26 cellular contexts compared by ENCODE assay signal in genomic region chr6:26468829-26469228, GRCh38. TPM values are rescaled to one million over a fixed set of nuclear protein-coding genes. Genes with fewer than 3 reads are reported as not detected.
DNase-seq lines count a peak whose midpoint lies in the region; ATAC-seq, FAIRE-seq and TF ChIP-seq lines count a peak whose summit lies in the region.
"Had no signal": no experiment of that assay in that cellular context is flagged by ENCODE, and none has a peak within 500 bp of the region (broad histone marks: within the 10 kb centered on the region; RNA-seq: fewer than 3 reads in every experiment).

No MANE protein-coding gene starts in this region.

- DNase-seq in HepG2 (ENCODE audit: low spot score) (no peak), right lobe of liver (no peak), MV-4-11 (lab: John Stamatoyannopoulos, UW) (peak; percentile 10), glomerular visceral epithelial cell (ENCODE audit: extremely low spot score) (no peak), NCI-H2081 (lab: John Stamatoyannopoulos, UW) (no peak)
- DNase-seq in central memory CD8-positive, alpha-beta T cell (ENCODE audit: low spot score in 2 of 2) = no peak
- DNase-seq in stimulated activated naive B cell treated with anti-CD40 and anti-IgM and Interleukin-4, amounts not matched to agents 10 μg/mL and 1 μg/mL and 100 μg/mL, for 72 hours = no peak
- DNase-seq: activated CD4-positive, alpha-beta T cell treated with anti-CD3 and anti-CD28 coated beads for 4 hours; activated CD8-positive, alpha-beta memory T cell treated with anti-CD3 and anti-CD28 coated beads, Interleukin-2, amount 50 U/mL, for 4 hours; central memory CD4-positive, alpha-beta T cell; DMS79; dorsolateral prefrontal cortex; HCEC 1CT; Kasumi-1; NCI-H446; Right ventricle myocardium superior; small intestine; stimulated activated CD4-positive, alpha-beta T cell treated with anti-CD3 and anti-CD28 coated beads, Interleukin-2, amount 100 ng/mL, for 24 hours; stimulated activated naive CD4-positive, alpha-beta T cell had no signal

- WGBS in HepG2 (ENCODE audit: low lambda C conversion rate) = 94% methylated on average over 2 of the region's 2 CpGs
- WGBS in right lobe of liver (ENCODE audit: insufficient coverage, low coverage, low lambda C conversion rate, missing lambda C conversion rate) = 100% methylated on average over 1 of the region's 2 CpGs

- no peak overlapping the region for H3K9ac ChIP-seq in HepG2 (ENCODE audit: insufficient read depth, low read depth, low read length)

- CTCF ChIA-PET in HepG2 (lab: Yijun Ruan, JAX; ENCODE audit: low intra/inter-chr PET ratio, low total read pairs) = no interaction called here

- TF ChIP-seq EP300 in HepG2 (IDR thresholded peaks at IDR 0.05; ENCODE audit: low read depth in 2 of 2, low read length in 2 of 2) (no peak), HepG2 (CRISPR knock-in tag; IDR thresholded peaks at IDR 0.05; ENCODE audit: borderline replicate concordance) (no peak)

- H3K27ac ChIP-seq in HepG2 (ENCODE audit: extremely low read length, insufficient read depth, low read length) = no peak overlapping the region
- no peak overlapping the region for H3K27ac ChIP-seq in right lobe of liver
- H3K27ac ChIP-seq: ascending aorta, dorsolateral prefrontal cortex, epithelial cell of prostate had no signal

- H3K27me3 Mint-ChIP-seq in central memory CD8-positive, alpha-beta T cell = no peaks in the 10 kb centered on the region
- no peaks in the 10 kb centered on the region for H3K27me3 Mint-ChIP-seq in stimulated activated naive B cell treated with anti-CD40 and anti-IgM and Interleukin-4, amounts not matched to agents 10 μg/mL and 1 μg/mL and 100 μg/mL, for 72 hours

- POLR2A ChIA-PET in HepG2 (lab: Yijun Ruan, JAX) = no interaction called here

- no peaks in the 10 kb centered on the region for H3K79me2 ChIP-seq in HepG2 (ENCODE audit: insufficient read depth, low read length)

- H3K4me2 ChIP-seq in HepG2 (ENCODE audit: low read depth, low read length) = no peak overlapping the region

- TF ChIP-seq CTCF in HepG2 (CRISPR knock-in tag; IDR thresholded peaks at IDR 0.05) (no peak), right lobe of liver (IDR thresholded peaks at IDR 0.05) (no peak)

- H3K4me1 ChIP-seq in HepG2 (ENCODE audit: insufficient read depth, low read length) (peaks cover 17% of the 10 kb centered on the region), right lobe of liver (no peaks in the 10 kb centered on the region)
- H3K4me1 ChIP-seq: ascending aorta had no signal

- H4K20me1 ChIP-seq in HepG2 (ENCODE audit: insufficient read depth, low read length) = no peaks in the 10 kb centered on the region

- H3K4me3 Mint-ChIP-seq in central memory CD8-positive, alpha-beta T cell = no peak overlapping the region
- peak overlapping the region in 1 of 2 donors; percentile 1 for H3K4me3 Mint-ChIP-seq in stimulated activated naive B cell treated with anti-CD40 and anti-IgM and Interleukin-4, amounts not matched to agents 10 μg/mL and 1 μg/mL and 100 μg/mL, for 72 hours

- TF ChIP-seq POLR2A in HepG2 (IDR thresholded peaks at IDR 0.05; ENCODE audit: insufficient read depth in 1 of 2, low read depth in 2 of 2, low read length in 2 of 2) = no peak
- TF ChIP-seq POLR2A in right lobe of liver (IDR thresholded peaks at IDR 0.05) = no peak

- in situ Hi-C loops in HepG2 (cut with HindIII; ENCODE audit: extremely low pct_ligation_motif_present, low pct_unique_long_range_greater_than_20kb) = no loop called here

- H3K27me3 ChIP-seq in HepG2 (ENCODE audit: control insufficient read depth in 1 of 2, insufficient read depth in 2 of 2, low read length in 2 of 2) (no peaks in the 10 kb centered on the region), right lobe of liver (no peaks in the 10 kb centered on the region)
- H3K27me3 ChIP-seq: ascending aorta, dorsolateral prefrontal cortex had no signal

- no peak for TF ChIP-seq RAD21 in HepG2 (CRISPR knock-in tag; IDR thresholded peaks at IDR 0.05)

- H3K27ac Mint-ChIP-seq in central memory CD8-positive, alpha-beta T cell (ENCODE audit: low read depth) = peak overlapping the region; percentile 66
- peak overlapping the region; percentile 91 for H3K27ac Mint-ChIP-seq in stimulated activated naive B cell treated with anti-CD40 and anti-IgM and Interleukin-4, amounts not matched to agents 10 μg/mL and 1 μg/mL and 100 μg/mL, for 72 hours

- peaks cover 36% of the 10 kb centered on the region for H3K36me3 Mint-ChIP-seq in central memory CD8-positive, alpha-beta T cell (ENCODE audit: insufficient read depth)
- H3K36me3 Mint-ChIP-seq in stimulated activated naive B cell treated with anti-CD40 and anti-IgM and Interleukin-4, amounts not matched to agents 10 μg/mL and 1 μg/mL and 100 μg/mL, for 72 hours = peaks cover 47 to 66% of the 10 kb centered on the region in 2 donors

- H2AFZ ChIP-seq in HepG2 (ENCODE audit: low read length) = no peak overlapping the region

- H3K36me3 ChIP-seq in HepG2 (replicated peaks in 1 of 2; ENCODE audit: control insufficient read depth in 1 of 2, insufficient read depth in 2 of 2, low read length in 2 of 2) = peaks cover 32 to 43% of the 10 kb centered on the region in 2 experiments
- peaks cover 0 to 40% (median 20%) of the 10 kb centered on the region in 4 donors for H3K36me3 ChIP-seq in right lobe of liver

- peaks cover 45% of the 10 kb centered on the region for H3K4me1 Mint-ChIP-seq in central memory CD8-positive, alpha-beta T cell
- peaks cover 33 to 45% of the 10 kb centered on the region in 2 donors for H3K4me1 Mint-ChIP-seq in stimulated activated naive B cell treated with anti-CD40 and anti-IgM and Interleukin-4, amounts not matched to agents 10 μg/mL and 1 μg/mL and 100 μg/mL, for 72 hours

- H3K9me3 ChIP-seq in HepG2 (ENCODE audit: low read length) (no peaks in the 10 kb centered on the region), right lobe of liver (no peaks in the 10 kb centered on the region)
- H3K9me3 ChIP-seq: ascending aorta had no signal

- no peak for ATAC-seq in HepG2
- no peak for ATAC-seq in right lobe of liver
- ATAC-seq in central memory CD8-positive, alpha-beta T cell (replicated peaks; ENCODE audit: extremely low read depth, poor library complexity, severe bottlenecking) = no peak
- ATAC-seq in stimulated activated naive B cell treated with anti-CD40 and anti-IgM and Interleukin-4, amounts not matched to agents 10 μg/mL and 1 μg/mL and 100 μg/mL, for 72 hours (replicated peaks) = peak; percentile 38 to 40
- ATAC-seq in HG03457 (IDR thresholded peaks at IDR 0.05; ENCODE audit: unreplicated experiment) = no peak

- H3K9me3 Mint-ChIP-seq in central memory CD8-positive, alpha-beta T cell = peaks cover 7% of the 10 kb centered on the region
- peaks cover 6 to 13% of the 10 kb centered on the region in 2 donors for H3K9me3 Mint-ChIP-seq in stimulated activated naive B cell treated with anti-CD40 and anti-IgM and Interleukin-4, amounts not matched to agents 10 μg/mL and 1 μg/mL and 100 μg/mL, for 72 hours

- no peak overlapping the region for H3K4me3 ChIP-seq in HepG2 (replicated peaks in 1 of 3; ENCODE audit: insufficient read depth in 1 of 3, low read depth in 2 of 3, low read length in 3 of 3)
- H3K4me3 ChIP-seq in right lobe of liver = no peak overlapping the region
- H3K4me3 ChIP-seq: ascending aorta, dorsolateral prefrontal cortex had no signal

- BruUV-seq in HepG2 (replicated peaks; lab: Mats Ljungman, UMichigan) = no TSS peak

- intact Hi-C loops in HepG2 (cut with micrococcal nuclease; ENCODE audit: unreplicated experiment) = no loop called here
- intact Hi-C loops in right lobe of liver (cut with DNase I) = no loop called here

- FAIRE-seq in HepG2 (lab: Jason Lieb, UNC) = no peak
- FAIRE-seq: small intestine, TTC549 had no signal

RNA-seq across cellular contexts. Expression of gene BTN2A1, which starts 11.1 kb away (rescaled TPM):
- total RNA-seq in HepG2 (2016; rRNA removed; fragmentation: Illumina TruSeq; extraction: Trizol) (9.1 and 16.4 TPM in 2 replicates), right lobe of liver (1 to 10 TPM; 3.6 to 8.3 (median 5.2) TPM)
- total RNA-seq in HepG2 (2016; cell fraction: cytosol; rRNA removed; fragmentation: Illumina TruSeq; extraction: Trizol; ENCODE audit: low read depth) = 2.8 and 3.8 TPM in 2 replicates
- total RNA-seq in HepG2 (2016; cell fraction: insoluble cytoplasmic fraction; rRNA removed; fragmentation: Illumina TruSeq; extraction: Trizol) = 9.2 and 15.3 TPM in 2 replicates
- 5.5 and 6.0 TPM in 2 replicates for total RNA-seq in HepG2 (2016; cell fraction: membrane; rRNA removed; fragmentation: Illumina TruSeq; extraction: Trizol)
- 18.6 and 21.3 TPM in 2 replicates for total RNA-seq in HepG2 (2016; cell fraction: nucleus; rRNA removed; fragmentation: Illumina TruSeq; extraction: Trizol)
- 30.4 and 35.0 TPM in 2 replicates for polyA plus RNA-seq in HepG2 (2011; rRNA removed)
- 23.7 and 28.2 TPM in 2 replicates for polyA plus RNA-seq in HepG2 (2011; cell fraction: cytosol; rRNA removed)
- 33.3 and 38.3 TPM in 2 replicates for polyA plus RNA-seq in HepG2 (2011; cell fraction: nucleus; rRNA removed)
- 18.7 and 23.0 TPM in 2 replicates for polyA plus RNA-seq in HepG2 (2012)
- 2.6 and 3.2 TPM in 2 replicates for polyA plus RNA-seq in HepG2 (2016; cell fraction: cytosol; fragmentation: Illumina TruSeq; extraction: Trizol; ENCODE audit: low read depth)
- 11.1 TPM in 2 replicates for polyA plus RNA-seq in HepG2 (2016; cell fraction: insoluble cytoplasmic fraction; fragmentation: Illumina TruSeq; extraction: Trizol; ENCODE audit: low read depth)
- polyA plus RNA-seq in HepG2 (2016; cell fraction: membrane; fragmentation: Illumina TruSeq; extraction: Trizol; ENCODE audit: low read depth) = 3.3 and 3.5 TPM in 2 replicates
- polyA plus RNA-seq in HepG2 (2016; cell fraction: nucleus; fragmentation: Illumina TruSeq; extraction: Trizol; ENCODE audit: insufficient read depth, low read depth) = 49.0 and 49.2 TPM in 2 replicates
- polyA minus RNA-seq in HepG2 (2011; rRNA and poly(A)+ RNA removed; ENCODE audit: low replicate concordance) = 23.9 and 31.6 TPM in 2 replicates
- polyA minus RNA-seq in HepG2 (2011; cell fraction: cytosol; rRNA and poly(A)+ RNA removed) = 10.4 and 12.6 TPM in 2 replicates
- 25.0 and 37.0 TPM in 2 replicates for polyA minus RNA-seq in HepG2 (2011; cell fraction: nucleus; rRNA and poly(A)+ RNA removed)

RNA-seq across cellular contexts. Expression of gene BTN3A3, which starts 28.5 kb away (rescaled TPM):
- total RNA-seq in HepG2 (2016; rRNA removed; fragmentation: Illumina TruSeq; extraction: Trizol) = 2.9 and 4.3 TPM in 2 replicates
- 1.1 and 1.8 TPM in 2 replicates for total RNA-seq in HepG2 (2016; cell fraction: cytosol; rRNA removed; fragmentation: Illumina TruSeq; extraction: Trizol; ENCODE audit: low read depth)
- total RNA-seq in HepG2 (2016; cell fraction: insoluble cytoplasmic fraction; rRNA removed; fragmentation: Illumina TruSeq; extraction: Trizol) = 4.0 and 5.3 TPM in 2 replicates
- total RNA-seq in HepG2 (2016; cell fraction: membrane; rRNA removed; fragmentation: Illumina TruSeq; extraction: Trizol) = 1.1 and 2.7 TPM in 2 replicates
- total RNA-seq in HepG2 (2016; cell fraction: nucleus; rRNA removed; fragmentation: Illumina TruSeq; extraction: Trizol) = 10.3 and 12.7 TPM in 2 replicates
- polyA plus RNA-seq in HepG2 (2011; rRNA removed) = 5.0 and 6.3 TPM in 2 replicates
- 2.3 and 3.7 TPM in 2 replicates for polyA plus RNA-seq in HepG2 (2011; cell fraction: cytosol; rRNA removed)
- 12.9 and 22.9 TPM in 2 replicates for polyA plus RNA-seq in HepG2 (2011; cell fraction: nucleus; rRNA removed)
- 3.7 and 5.2 TPM in 2 replicates for polyA plus RNA-seq in HepG2 (2012)
- polyA plus RNA-seq in HepG2 (2016; cell fraction: cytosol; fragmentation: Illumina TruSeq; extraction: Trizol; ENCODE audit: low read depth) = 0.26 and 0.36 TPM in 2 replicates
- polyA plus RNA-seq in HepG2 (2016; cell fraction: insoluble cytoplasmic fraction; fragmentation: Illumina TruSeq; extraction: Trizol; ENCODE audit: low read depth) = 1.9 and 2.2 TPM in 2 replicates
- 0.65 and 0.73 TPM in 2 replicates for polyA plus RNA-seq in HepG2 (2016; cell fraction: membrane; fragmentation: Illumina TruSeq; extraction: Trizol; ENCODE audit: low read depth)
- polyA plus RNA-seq in HepG2 (2016; cell fraction: nucleus; fragmentation: Illumina TruSeq; extraction: Trizol; ENCODE audit: insufficient read depth, low read depth) = 13.4 and 14.1 TPM in 2 replicates
- 8.0 and 29.3 TPM in 2 replicates for polyA minus RNA-seq in HepG2 (2011; rRNA and poly(A)+ RNA removed; ENCODE audit: low replicate concordance)
- polyA minus RNA-seq in HepG2 (2011; cell fraction: cytosol; rRNA and poly(A)+ RNA removed) = 1.1 and 1.4 TPM in 2 replicates
- polyA minus RNA-seq in HepG2 (2011; cell fraction: nucleus; rRNA and poly(A)+ RNA removed) = 10.0 and 27.5 TPM in 2 replicates
- total RNA-seq in right lobe of liver = 10 to 100 TPM in 3 of 6 experiments, 1 to 10 TPM in 3; 5.2 to 13.8 (median 9.1) TPM

RNA-seq across cellular contexts. Expression of gene BTN1A1, which starts 31.3 kb away (rescaled TPM):
- not detected in 2 replicates for total RNA-seq in HepG2 (2016; rRNA removed; fragmentation: Illumina TruSeq; extraction: Trizol)
- total RNA-seq in HepG2 (2016; cell fraction: cytosol; rRNA removed; fragmentation: Illumina TruSeq; extraction: Trizol; ENCODE audit: low read depth) = not detected in 2 replicates
- not detected in 2 replicates for total RNA-seq in HepG2 (2016; cell fraction: insoluble cytoplasmic fraction; rRNA removed; fragmentation: Illumina TruSeq; extraction: Trizol)
- not detected in 2 replicates for total RNA-seq in HepG2 (2016; cell fraction: membrane; rRNA removed; fragmentation: Illumina TruSeq; extraction: Trizol)
- total RNA-seq in HepG2 (2016; cell fraction: nucleus; rRNA removed; fragmentation: Illumina TruSeq; extraction: Trizol) = not detected in 2 replicates
- 0.04 and 0.12 TPM in 2 replicates for polyA plus RNA-seq in HepG2 (2011; rRNA removed)
- 0.04 and 0.08 TPM in 2 replicates for polyA plus RNA-seq in HepG2 (2011; cell fraction: cytosol; rRNA removed)
- not detected in 2 replicates for polyA plus RNA-seq in HepG2 (2011; cell fraction: nucleus; rRNA removed)
- polyA plus RNA-seq in HepG2 (2012) = 0.05 and 0.07 TPM in 2 replicates
- not detected in 2 replicates for polyA plus RNA-seq in HepG2 (2016; cell fraction: cytosol; fragmentation: Illumina TruSeq; extraction: Trizol; ENCODE audit: low read depth)
- polyA plus RNA-seq in HepG2 (2016; cell fraction: insoluble cytoplasmic fraction; fragmentation: Illumina TruSeq; extraction: Trizol; ENCODE audit: low read depth) = not detected in 2 replicates
- not detected in 2 replicates for polyA plus RNA-seq in HepG2 (2016; cell fraction: membrane; fragmentation: Illumina TruSeq; extraction: Trizol; ENCODE audit: low read depth)
- not detected in 2 replicates for polyA plus RNA-seq in HepG2 (2016; cell fraction: nucleus; fragmentation: Illumina TruSeq; extraction: Trizol; ENCODE audit: insufficient read depth, low read depth)
- not detected in 2 replicates for polyA minus RNA-seq in HepG2 (2011; rRNA and poly(A)+ RNA removed; ENCODE audit: low replicate concordance)
- polyA minus RNA-seq in HepG2 (2011; cell fraction: cytosol; rRNA and poly(A)+ RNA removed) = not detected in 2 replicates
- polyA minus RNA-seq in HepG2 (2011; cell fraction: nucleus; rRNA and poly(A)+ RNA removed) = not detected in 2 replicates
- not detected for total RNA-seq in right lobe of liver
- total RNA-seq: ascending aorta, liver, mononuclear cell, pulmonary artery endothelial cell, Right ventricle myocardium superior had no signal

Comparison
In these comparisons a context has a peak if more than half of its experiments do, and no peak if none do; other contexts are left out.
1. ATAC-seq: peak in stimulated activated naive B cell treated with anti-CD40 and anti-IgM and Interleukin-4, amounts not matched to agents 10 μg/mL and 1 μg/mL and 100 μg/mL, for 72 hours (2 of 2); none in HepG2 (single experiment), right lobe of liver (0 of 4), central memory CD8-positive, alpha-beta T cell (single experiment) and HG03457 (single experiment).